Comparison of ENCODE assay signal across 31 cellular contexts in genomic region chr4:26793750-26794149, GRCh38.
"Had no signal": no experiment of that assay in that cellular context is flagged by ENCODE, and none has a peak within 500 bp of the region (broad histone marks: within the 10 kb centered on the region; RNA-seq: fewer than 3 reads in every experiment).

No MANE protein-coding gene starts in this region.

- H3K9me3 Mint-ChIP-seq: activated T-helper 17 cell treated with anti-CD3 and anti-CD28 coated beads, Interleukin-2, amount 50 U/mL, for 72 hours; endodermal cell had no signal

- H3K36me3 ChIP-seq: left lung, lower lobe of right lung, neural progenitor cell, right atrium auricular region, stomach, thyroid gland, upper lobe of right lung had no signal

- ATAC-seq: activated naive CD8-positive, alpha-beta T cell treated with anti-CD3 and anti-CD28 coated beads, Interleukin-2, amount 50 U/mL, for 24 hours; activated T-helper 17 cell treated with anti-CD3 and anti-CD28 coated beads, Interleukin-2, amount 50 U/mL, for 72 hours; esophagus mucosa; left lung; lower lobe of right lung; natural killer cell; stimulated activated naive B cell treated with anti-CD40 and anti-IgM and Interleukin-4, amounts not matched to agents 10 μg/mL and 1 μg/mL and 100 μg/mL, for 72 hours; upper lobe of right lung had no signal

- H3K27ac ChIP-seq: left lung, lower lobe of right lung, neural progenitor cell, parathyroid adenoma, right atrium auricular region, stomach, thyroid gland, upper lobe of right lung had no signal

- DNase-seq: activated CD4-positive, alpha-beta memory T cell treated with anti-CD3 and anti-CD28 coated beads, Interleukin-2, amount 10 ng/mL, durations not matched to agents 7 days and 5 days; activated CD4-positive, alpha-beta T cell treated with anti-CD3 and anti-CD28 coated beads for 1 hour; activated CD4-positive, alpha-beta T cell treated with anti-CD3 and anti-CD28 coated beads, Interleukin-2, amount 10 ng/mL, durations not matched to agents 7 days and 5 days; activated CD8-positive, alpha-beta memory T cell treated with anti-CD3 and anti-CD28 coated beads, Interleukin-2, amount 50 U/mL, for 48 hours; activated gamma-delta T cell treated with Interleukin-2 at 50 U/mL for 16 hours; activated naive CD4-positive, alpha-beta T cell treated with anti-CD3 and anti-CD28 coated beads, Interleukin-2, amount 50 U/mL, for 16 hours; activated naive CD8-positive, alpha-beta T cell treated with anti-CD3 and anti-CD28 coated beads, Interleukin-2, amount 50 U/mL, for 24 hours; activated T-cell treated with anti-CD3 and anti-CD28 coated beads, Interleukin-2, amount 50 U/mL, for 24 hours; amygdala; caudate nucleus; cortex of kidney; endodermal cell; foreskin fibroblast; head of caudate nucleus; hippocampal formation; left lung; lower lobe of right lung; mesenchymal stem cell; natural killer cell; occipital lobe; stimulated activated CD4-positive, alpha-beta T cell treated with anti-CD3 and anti-CD28 coated beads, Interleukin-15, amount 100 ng/mL, for 24 hours; stimulated activated CD4-positive, alpha-beta T cell treated with anti-CD3 and anti-CD28 coated beads, Interleukin-2, amount 100 ng/mL, for 24 hours; stimulated activated naive B cell treated with anti-CD40 and anti-IgM and Interleukin-4, amounts not matched to agents 10 μg/mL and 1 μg/mL and 100 μg/mL, for 72 hours; stomach; thyroid gland; upper lobe of right lung had no signal

- H3K27ac Mint-ChIP-seq: activated CD4-positive, alpha-beta memory T cell treated with anti-CD3 and anti-CD28 coated beads, Interleukin-2, amount 10 ng/mL, durations not matched to agents 7 days and 5 days; activated CD4-positive, alpha-beta T cell treated with anti-CD3 and anti-CD28 coated beads, Interleukin-2, amount 10 ng/mL, durations not matched to agents 7 days and 5 days; activated naive CD8-positive, alpha-beta T cell treated with anti-CD3 and anti-CD28 coated beads, Interleukin-2, amount 50 U/mL, for 24 hours; activated T-cell treated with anti-CD3 and anti-CD28 coated beads, Interleukin-2, amount 50 U/mL, for 24 hours; activated T-helper 17 cell treated with anti-CD3 and anti-CD28 coated beads, Interleukin-2, amount 50 U/mL, for 72 hours; endodermal cell; natural killer cell; neural progenitor cell; stimulated activated naive B cell treated with anti-CD40 and anti-IgM and Interleukin-4, amounts not matched to agents 10 μg/mL and 1 μg/mL and 100 μg/mL, for 72 hours had no signal

- H3K4me3 ChIP-seq: left lung, lower lobe of right lung, neural progenitor cell, right atrium auricular region, stomach, thyroid gland, upper lobe of right lung had no signal

- H3K9ac ChIP-seq: neural progenitor cell, parathyroid adenoma had no signal

- H2AFZ ChIP-seq: neural progenitor cell, parathyroid adenoma had no signal

- H3K9me3 ChIP-seq: left lung, lower lobe of right lung, right atrium auricular region, thyroid gland, upper lobe of right lung had no signal

- H3K4me2 ChIP-seq: neural progenitor cell had no signal

- H3K4me1 ChIP-seq: left lung, lower lobe of right lung, neural progenitor cell, parathyroid adenoma, right atrium auricular region, upper lobe of right lung had no signal

- H3K27me3 ChIP-seq: left lung, neural progenitor cell, right atrium auricular region, stomach, thyroid gland, upper lobe of right lung had no signal
